Comparison of ENCODE assay signal across 10 cellular contexts in genomic region chr11:134032501-134033091, GRCh38.
DNase-seq lines count a peak whose midpoint lies in the region; ATAC-seq lines count a peak whose summit lies in the region.
"Had no signal": no experiment of that assay in that cellular context is flagged by ENCODE, and none has a peak within 500 bp of the region (broad histone marks: within the 10 kb centered on the region; RNA-seq: fewer than 3 reads in every experiment).

No MANE protein-coding gene starts in this region.

- peak; percentile 55 to 88 for DNase-seq in NCI-H524 (lab: John Stamatoyannopoulos, UW)
- DNase-seq in NCI-H524 treated with DMSO at 0.1 percent for 48 hours (lab: John Stamatoyannopoulos, UW): no peak
- peak; percentile 37 for DNase-seq in NCI-H526 treated with DMSO at 0.1 percent for 48 hours (lab: John Stamatoyannopoulos, UW)
- peak; percentile 58 for DNase-seq in globus pallidus (ENCODE audit: low spot score)
- DNase-seq in retina: peak; percentile 69
- no peak for DNase-seq in effector CD4-positive, alpha-beta T cell
- DNase-seq in central memory CD4-positive, alpha-beta T cell: no peak
- DNase-seq: ACHN had no signal

- no peak for ATAC-seq in HG02852 (IDR thresholded peaks at IDR 0.05; ENCODE audit: unreplicated experiment)
- ATAC-seq: HCT116 had no signal

Comparison
In these comparisons a context has a peak if more than half of its experiments do, and no peak if none do; other contexts are left out.
1. DNase-seq: peak in NCI-H524 (2 of 2), NCI-H526 treated with DMSO at 0.1 percent for 48 hours (single experiment), globus pallidus (single experiment) and retina (single experiment); none in NCI-H524 treated with DMSO at 0.1 percent for 48 hours (single experiment), effector CD4-positive, alpha-beta T cell (single experiment) and central memory CD4-positive, alpha-beta T cell (single experiment).